In the genomic region with DNA sequence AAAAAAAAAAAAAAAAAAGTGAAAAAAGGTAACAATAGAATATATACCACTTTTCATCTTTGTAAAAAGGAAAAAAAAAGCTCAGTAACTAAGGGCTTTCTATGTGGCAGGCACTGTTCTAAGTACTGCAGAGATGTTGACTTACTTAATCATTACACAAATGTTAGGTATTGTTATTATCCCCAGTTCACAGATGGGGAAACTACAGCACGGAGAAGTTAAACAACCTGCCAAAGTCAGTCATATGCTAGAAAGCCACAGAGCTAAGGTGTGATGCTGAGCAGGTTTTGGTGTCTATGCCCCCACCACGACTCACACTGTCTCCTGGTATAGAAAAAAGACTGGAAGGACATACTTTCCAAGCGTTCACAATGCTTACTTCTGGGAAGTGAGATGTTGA, we compare ENCODE assay signal across 18 cellular contexts. TPM values are rescaled to one million over a fixed set of nuclear protein-coding genes. Genes with fewer than 3 reads are reported as not detected.
DNase-seq lines count a peak whose midpoint lies in the region; ATAC-seq, FAIRE-seq and TF ChIP-seq lines count a peak whose summit lies in the region.
"Had no signal": no experiment of that assay in that cellular context is flagged by ENCODE, and none has a peak within 500 bp of the region (broad histone marks: within the 10 kb centered on the region; RNA-seq: fewer than 3 reads in every experiment).

No MANE protein-coding gene starts in this region.

- H2AK9ac ChIP-seq in IMR-90 (replicated peaks; ENCODE audit: low read depth, low read length, poor library complexity), result no peak overlapping the region

- no peak for TF ChIP-seq EP300 in GM12878 (IDR thresholded peaks at IDR 0.05; ENCODE audit: borderline replicate concordance in 1 of 2, control insufficient read depth in 1 of 2, low read depth in 2 of 2, low read length in 2 of 2)

- DNase-seq in activated CD4-positive, alpha-beta T cell treated with anti-CD3 and anti-CD28 coated beads for 36 hours, result no peak
- no peak for DNase-seq in activated CD4-positive, alpha-beta T cell treated with anti-CD3 and anti-CD28 coated beads, Interleukin-2, amount 10 ng/mL, durations not matched to agents 7 days and 5 days
- DNase-seq in IMR-90, result no peak
- no peak for DNase-seq in GM12878 (ENCODE audit: low read depth, low spot score)
- DNase-seq in trophoblast cell, result no peak
- DNase-seq in T-helper 2 cell, result no peak
- DNase-seq in CD4-positive, alpha-beta memory T cell, result no peak
- DNase-seq: 8988T, DMS 273 treated with DMSO at 0.1 percent for 48 hours, GOT3, MG63, NCI-H1092 treated with DMSO at 0.1 percent for 48 hours, NCI-H1694, NCI-H510A treated with DMSO at 0.1 percent for 48 hours, Peyer's patch, SHP77 treated with DMSO at 0.1 percent for 48 hours had no signal

- no peak overlapping the region for H3K9ac ChIP-seq in IMR-90 (ENCODE audit: low read depth, low read length)
- H3K9ac ChIP-seq in GM12878 (ENCODE audit: control insufficient read depth, insufficient read depth, low read length), result no peak overlapping the region
- no peak overlapping the region for H3K9ac ChIP-seq in trophoblast cell (ENCODE audit: low read length)
- H3K9ac ChIP-seq: BLaER1 had no signal

- H2BK15ac ChIP-seq in IMR-90 (ENCODE audit: low read depth, low read length), result 0 out of 3 replicates have a peak overlapping the region, but pooled peaks have one; percentile 36

- H3K9me3 ChIP-seq in IMR-90 (ENCODE audit: control insufficient read depth, insufficient read depth, low read length) (no peaks in the 10 kb centered on the region), GM12878 (replicated peaks; ENCODE audit: control insufficient read depth, insufficient read depth, low read length) (no peaks in the 10 kb centered on the region; the same call in 2 of the 3 replicates), trophoblast cell (ENCODE audit: insufficient read depth, low read depth, low read length) (no peaks in the 10 kb centered on the region)
- no peaks in the 10 kb centered on the region for H3K9me3 ChIP-seq in CD4-positive, alpha-beta memory T cell (ENCODE audit: control insufficient read depth in 1 of 2, low read length in 2 of 2)
- H3K9me3 ChIP-seq: BLaER1, MG63, Peyer's patch had no signal

- H3K9me1 ChIP-seq in IMR-90 (ENCODE audit: insufficient read depth, low read length), result peaks cover 2% of the 10 kb centered on the region

- H3K36me3 Mint-ChIP-seq in activated CD4-positive, alpha-beta T cell treated with anti-CD3 and anti-CD28 coated beads for 36 hours (ENCODE audit: low read depth), result no peaks in the 10 kb centered on the region
- H3K36me3 Mint-ChIP-seq in activated CD4-positive, alpha-beta T cell treated with anti-CD3 and anti-CD28 coated beads, Interleukin-2, amount 10 ng/mL, durations not matched to agents 7 days and 5 days (ENCODE audit: low read depth), result no peaks in the 10 kb centered on the region
- no peaks in the 10 kb centered on the region for H3K36me3 Mint-ChIP-seq in CD4-positive, alpha-beta memory T cell

- H3K27me3 ChIP-seq in IMR-90 (ENCODE audit: control insufficient read depth, insufficient read depth, low read length), result no peaks in the 10 kb centered on the region
- no peaks in the 10 kb centered on the region for H3K27me3 ChIP-seq in GM12878 (replicated peaks in 1 of 2; ENCODE audit: control insufficient read depth in 2 of 2, insufficient read depth in 2 of 2, low read length in 1 of 2)
- H3K27me3 ChIP-seq in trophoblast cell (ENCODE audit: insufficient read depth, low read length), result no peaks in the 10 kb centered on the region
- H3K27me3 ChIP-seq in CD4-positive, alpha-beta memory T cell (ENCODE audit: insufficient read depth, low read length), result no peaks in the 10 kb centered on the region
- H3K27me3 ChIP-seq: BLaER1, MG63, Peyer's patch had no signal

- no peak overlapping the region for H3K56ac ChIP-seq in IMR-90 (ENCODE audit: extremely low read depth, insufficient read depth, low read length)

- POLR2A ChIA-PET in activated CD4-positive, alpha-beta T cell treated with anti-CD3 and anti-CD28 coated beads for 36 hours (lab: Charles Lee), result interaction anchor here (0.7 kb wide), 1 partner anchor 111 kb away, joined by 5 read pairs; no protein-coding TSS in a partner anchor
- POLR2A ChIA-PET in activated CD4-positive, alpha-beta T cell treated with anti-CD3 and anti-CD28 coated beads, Interleukin-2, amount 10 ng/mL, durations not matched to agents 7 days and 5 days (lab: Charles Lee), result no interaction called here
- POLR2A ChIA-PET in IMR-90 (lab: Charles Lee; ENCODE audit: unreplicated experiment) (no interaction called here), GM12878 (lab: Charles Lee) (interaction anchor here (0.6 kb wide), 6 partner anchors 15 to 231 kb away, joined by 3 to 7 read pairs (median 4); a partner anchor contains a TSS)
- POLR2A ChIA-PET in CD4-positive, alpha-beta memory T cell (lab: Charles Lee; ENCODE audit: partially characterized antibody), result interaction anchor here (0.7 kb wide), 1 partner anchor 177 kb away, joined by 6 read pairs; no protein-coding TSS in a partner anchor

- no peak overlapping the region for H3K4ac ChIP-seq in IMR-90 (ENCODE audit: low read depth, low read length)
- H3K4ac ChIP-seq in trophoblast cell (ENCODE audit: low read depth, low read length), result no peak overlapping the region

- H2AK5ac ChIP-seq in IMR-90 (ENCODE audit: low read depth, low read length) (no peak overlapping the region), trophoblast cell (ENCODE audit: low read length) (no peak overlapping the region)

- no peak overlapping the region for H4K8ac ChIP-seq in IMR-90 (ENCODE audit: low read depth in 2 of 2, low read length in 2 of 2)
- H4K8ac ChIP-seq in trophoblast cell (ENCODE audit: low read depth, low read length), result no peak overlapping the region

- intact Hi-C loops in activated CD4-positive, alpha-beta T cell treated with anti-CD3 and anti-CD28 coated beads for 36 hours (cut with DNase I, micrococcal nuclease), result loop anchor here in 1 of 2 experiments (10.0 kb wide), 1 partner anchor 148 kb away; a partner anchor contains a TSS
- intact Hi-C loops in IMR-90 (cut with micrococcal nuclease), result no loop called here
- intact Hi-C loops in GM12878 (cut with micrococcal nuclease; ENCODE audit: unreplicated experiment), result no loop called here
- intact Hi-C loops in CD4-positive, alpha-beta memory T cell (cut with micrococcal nuclease), result loop anchor here (10.0 kb wide), 1 partner anchor 148 kb away; a partner anchor contains a TSS

- FAIRE-seq in GM12878 (lab: Jason Lieb, UNC), result no peak

- H3K27me3 Mint-ChIP-seq in activated CD4-positive, alpha-beta T cell treated with anti-CD3 and anti-CD28 coated beads for 36 hours, result no peaks in the 10 kb centered on the region
- H3K27me3 Mint-ChIP-seq in activated CD4-positive, alpha-beta T cell treated with anti-CD3 and anti-CD28 coated beads, Interleukin-2, amount 10 ng/mL, durations not matched to agents 7 days and 5 days, result no peaks in the 10 kb centered on the region
- peaks cover 0 to 1% of the 10 kb centered on the region in 2 donors for H3K27me3 Mint-ChIP-seq in CD4-positive, alpha-beta memory T cell

- TF ChIP-seq RAD21 in IMR-90 (IDR thresholded peaks at IDR 0.05; ENCODE audit: low read length) (no peak), GM12878 (IDR thresholded peaks at IDR 0.05; ENCODE audit: insufficient read depth, low read depth, low read length) (no peak)

- BruUV-seq in IMR-90 (replicated peaks; lab: Mats Ljungman, UMichigan) (no TSS peak), GM12878 (replicated peaks; lab: Mats Ljungman, UMichigan) (no TSS peak)

- no peak overlapping the region for H3K27ac ChIP-seq in IMR-90 (ENCODE audit: insufficient read depth, low read length)
- H3K27ac ChIP-seq in GM12878 (ENCODE audit: control insufficient read depth, insufficient read depth), result no peak overlapping the region
- H3K27ac ChIP-seq in trophoblast cell (ENCODE audit: low read depth, low read length), result no peak overlapping the region
- H3K27ac ChIP-seq in CD4-positive, alpha-beta memory T cell (ENCODE audit: low read depth, low read length), result no peak overlapping the region
- H3K27ac ChIP-seq: Peyer's patch had no signal

- no CpG with 5 or more reads among the region's 3 CpGs for WGBS in IMR-90 (ENCODE audit: extremely low coverage in 2 of 2, insufficient read length in 1 of 2), 2 experiments
- 41% methylated on average over 3 of the region's 3 CpGs for WGBS in GM12878 (ENCODE audit: insufficient coverage, insufficient replicate concordance, low lambda C conversion rate, missing lambda C conversion rate)
- no CpG with 5 or more reads among the region's 3 CpGs for WGBS in trophoblast cell (ENCODE audit: extremely low coverage, insufficient coverage, insufficient read length)

- H2BK120ac ChIP-seq in IMR-90 (ENCODE audit: low read depth, low read length) (no peak overlapping the region), trophoblast cell (ENCODE audit: insufficient read depth, low read length, poor library complexity) (no peak overlapping the region)

- TF ChIP-seq CTCF in IMR-90 (conservative IDR thresholded peaks at IDR 0.05; ENCODE audit: low read depth, low read length), result no peak
- no peak for TF ChIP-seq CTCF in GM12878 (IDR thresholded peaks at IDR 0.05 in 2 of 3, conservative IDR thresholded peaks at IDR 0.05 in 1 of 3; ENCODE audit: control insufficient read depth in 2 of 3, extremely low read depth in 1 of 3, insufficient read depth in 1 of 3, low read depth in 3 of 3, low read length in 3 of 3)

- 0 out of 4 replicates have a peak, but pooled peaks cover 0 to under 1% of the 10 kb centered on the region in 2 experiments for H3K79me1 ChIP-seq in IMR-90 (ENCODE audit: low read depth in 1 of 2, low read length in 2 of 2)
- H3K79me1 ChIP-seq in trophoblast cell (ENCODE audit: low read length), result peaks cover 2% of the 10 kb centered on the region

- H2AFZ ChIP-seq in IMR-90 (replicated peaks; ENCODE audit: low read length, poor library complexity) (no peak overlapping the region), GM12878 (ENCODE audit: control insufficient read depth, low read depth, low read length) (no peak overlapping the region), trophoblast cell (ENCODE audit: insufficient read depth, low read length, poor library complexity) (no peak overlapping the region)

- in situ Hi-C loops in IMR-90 (cut with MboI; ENCODE audit: low sequenced_read_pairs), result no loop called here
- in situ Hi-C loops in GM12878 (cut with MboI), result no loop called here

- H3K9me3 Mint-ChIP-seq in activated CD4-positive, alpha-beta T cell treated with anti-CD3 and anti-CD28 coated beads for 36 hours (ENCODE audit: low read depth), result no peaks in the 10 kb centered on the region
- no peaks in the 10 kb centered on the region for H3K9me3 Mint-ChIP-seq in activated CD4-positive, alpha-beta T cell treated with anti-CD3 and anti-CD28 coated beads, Interleukin-2, amount 10 ng/mL, durations not matched to agents 7 days and 5 days
- H3K9me3 Mint-ChIP-seq in CD4-positive, alpha-beta memory T cell, result peaks cover 0 to 2% (median 0%) of the 10 kb centered on the region in 8 donors

- H4K20me1 ChIP-seq in IMR-90 (ENCODE audit: insufficient read depth, low read length), result no peaks in the 10 kb centered on the region
- H4K20me1 ChIP-seq in GM12878 (ENCODE audit: control insufficient read depth, insufficient read depth), result no peaks in the 10 kb centered on the region
- H4K20me1 ChIP-seq: BLaER1 had no signal

- H2BK5ac ChIP-seq in IMR-90 (ENCODE audit: low read depth, low read length, poor library complexity, severe bottlenecking) (no peak overlapping the region), trophoblast cell (ENCODE audit: low read depth, low read length, poor library complexity) (no peak overlapping the region)

- H2BK20ac ChIP-seq in IMR-90 (ENCODE audit: low read depth, low read length), result no peak overlapping the region; the same call in 1 of the 2 replicates

- H3K23ac ChIP-seq in IMR-90 (ENCODE audit: low read depth, low read length), result no peak overlapping the region
- no peak overlapping the region for H3K23ac ChIP-seq in trophoblast cell (ENCODE audit: low read length)

- RAD21 ChIA-PET in GM12878 (lab: Charles Lee; ENCODE audit: unreplicated experiment), result interaction anchor here (0.6 to 0.7 kb wide), 2 partner anchors 42 to 72 kb away, joined by 3 read pairs; no protein-coding TSS in a partner anchor

- no peaks in the 10 kb centered on the region for H3K36me3 ChIP-seq in IMR-90 (ENCODE audit: control insufficient read depth, insufficient read depth, low read length)
- H3K36me3 ChIP-seq in GM12878 (ENCODE audit: control insufficient read depth in 2 of 2, insufficient read depth in 2 of 2, low read length in 1 of 2), result no peaks in the 10 kb centered on the region
- no peaks in the 10 kb centered on the region for H3K36me3 ChIP-seq in trophoblast cell (ENCODE audit: control insufficient read depth in 1 of 2, insufficient read depth in 2 of 2, low read length in 2 of 2)
- H3K36me3 ChIP-seq in CD4-positive, alpha-beta memory T cell (ENCODE audit: insufficient read depth, low read length), result no peaks in the 10 kb centered on the region
- H3K36me3 ChIP-seq: BLaER1, MG63, Peyer's patch had no signal

- dilution Hi-C loops in IMR-90 (cut with HindIII; ENCODE audit: low sequenced_read_pairs, unreplicated experiment), result no loop called here

- SMC1A ChIA-PET in GM12878 (lab: Charles Lee; ENCODE audit: uncharacterized antibody, unreplicated experiment), result interaction anchor here (0.7 to 2.3 kb wide), 5 partner anchors 10 to 88 kb away, joined by 3 to 7 read pairs (median 4); no protein-coding TSS in a partner anchor

- peaks cover 25% of the 10 kb centered on the region for H3K4me1 Mint-ChIP-seq in activated CD4-positive, alpha-beta T cell treated with anti-CD3 and anti-CD28 coated beads for 36 hours
- peaks cover 35% of the 10 kb centered on the region for H3K4me1 Mint-ChIP-seq in activated CD4-positive, alpha-beta T cell treated with anti-CD3 and anti-CD28 coated beads, Interleukin-2, amount 10 ng/mL, durations not matched to agents 7 days and 5 days
- peaks cover 9 to 24% (median 13%) of the 10 kb centered on the region in 4 donors for H3K4me1 Mint-ChIP-seq in CD4-positive, alpha-beta memory T cell

- TF ChIP-seq POLR2A in IMR-90 (IDR thresholded peaks at IDR 0.05; ENCODE audit: low read depth, low read length), result no peak
- TF ChIP-seq POLR2A in GM12878 (IDR thresholded peaks at IDR 0.05; ENCODE audit: low read depth, low read length), result no peak

- H3K4me3 Mint-ChIP-seq in activated CD4-positive, alpha-beta T cell treated with anti-CD3 and anti-CD28 coated beads for 36 hours, result no peak overlapping the region
- no peak overlapping the region for H3K4me3 Mint-ChIP-seq in activated CD4-positive, alpha-beta T cell treated with anti-CD3 and anti-CD28 coated beads, Interleukin-2, amount 10 ng/mL, durations not matched to agents 7 days and 5 days
- H3K4me3 Mint-ChIP-seq in CD4-positive, alpha-beta memory T cell, result no peak overlapping the region

- no peak overlapping the region for H4K5ac ChIP-seq in IMR-90 (ENCODE audit: low read depth, low read length)

- H4K12ac ChIP-seq in trophoblast cell (ENCODE audit: low read depth, low read length), result no peak overlapping the region

- peak overlapping the region; percentile 62 for H2BK12ac ChIP-seq in trophoblast cell (ENCODE audit: low read length)

- CTCF ChIA-PET in activated CD4-positive, alpha-beta T cell treated with anti-CD3 and anti-CD28 coated beads for 36 hours (lab: Charles Lee), result interaction anchor here (0.6 kb wide), 1 partner anchor 76 kb away, joined by 4 read pairs; no protein-coding TSS in a partner anchor
- CTCF ChIA-PET in activated CD4-positive, alpha-beta T cell treated with anti-CD3 and anti-CD28 coated beads, Interleukin-2, amount 10 ng/mL, durations not matched to agents 7 days and 5 days (lab: Charles Lee), result interaction anchor here (0.6 kb wide), 2 partner anchors 43 to 1030 kb away, joined by 3 to 5 read pairs; no protein-coding TSS in a partner anchor
- CTCF ChIA-PET in IMR-90 (lab: Yijun Ruan, JAX), result no interaction called here
- CTCF ChIA-PET in GM12878 (lab: Yijun Ruan, JAX), result interaction anchor here (0.7 to 1.3 kb wide), 5 partner anchors 36 to 171 kb away, joined by 3 to 7 read pairs (median 3); no protein-coding TSS in a partner anchor
- CTCF ChIA-PET in CD4-positive, alpha-beta memory T cell (lab: Charles Lee; ENCODE audit: partially characterized antibody), result interaction anchor here (0.7 to 1.3 kb wide), 3 partner anchors 8 to 181 kb away, joined by 3 to 5 read pairs (median 3); no protein-coding TSS in a partner anchor

- H3K4me2 ChIP-seq in IMR-90 (ENCODE audit: low read depth, low read length) (no peak overlapping the region), GM12878 (ENCODE audit: control insufficient read depth, insufficient read depth) (no peak overlapping the region), trophoblast cell (ENCODE audit: low read length) (no peak overlapping the region)
- H3K4me2 ChIP-seq: BLaER1 had no signal

- H3K18ac ChIP-seq in IMR-90 (ENCODE audit: low read depth, low read length) (no peak overlapping the region), trophoblast cell (ENCODE audit: low read length) (no peak overlapping the region)

- H3K4me1 ChIP-seq in IMR-90 (ENCODE audit: control insufficient read depth, insufficient read depth, low read length), result peaks cover 2% of the 10 kb centered on the region; the same call in 1 of the 2 replicates
- H3K4me1 ChIP-seq in GM12878 (ENCODE audit: control insufficient read depth, insufficient read depth, low read length), result peaks cover 24% of the 10 kb centered on the region
- peaks cover 12 to 19% of the 10 kb centered on the region in 2 experiments for H3K4me1 ChIP-seq in trophoblast cell (ENCODE audit: control insufficient read depth in 1 of 2, insufficient read depth in 2 of 2, low read length in 2 of 2)
- H3K4me1 ChIP-seq in CD4-positive, alpha-beta memory T cell (ENCODE audit: insufficient read depth, low read length), result peaks cover 11% of the 10 kb centered on the region

- H3K27ac Mint-ChIP-seq in activated CD4-positive, alpha-beta T cell treated with anti-CD3 and anti-CD28 coated beads for 36 hours, result no peak overlapping the region
- H3K27ac Mint-ChIP-seq in activated CD4-positive, alpha-beta T cell treated with anti-CD3 and anti-CD28 coated beads, Interleukin-2, amount 10 ng/mL, durations not matched to agents 7 days and 5 days, result no peak overlapping the region
- no peak overlapping the region for H3K27ac Mint-ChIP-seq in CD4-positive, alpha-beta memory T cell

- peak; percentile 42 for ATAC-seq in activated CD4-positive, alpha-beta T cell treated with anti-CD3 and anti-CD28 coated beads for 36 hours
- no peak for ATAC-seq in IMR-90 (ENCODE audit: low read depth)
- peak; percentile 36 for ATAC-seq in GM12878
- ATAC-seq in GM19455 (IDR thresholded peaks at IDR 0.05; ENCODE audit: unreplicated experiment), result no peak

- H3K4me3 ChIP-seq in IMR-90 (ENCODE audit: insufficient read depth, low read depth, low read length), result no peak overlapping the region
- H3K4me3 ChIP-seq in GM12878, result no peak overlapping the region
- no peak overlapping the region for H3K4me3 ChIP-seq in trophoblast cell (ENCODE audit: low read depth, low read length)
- H3K4me3 ChIP-seq in CD4-positive, alpha-beta memory T cell (ENCODE audit: low read length in 2 of 2), result no peak overlapping the region
- H3K4me3 ChIP-seq: BLaER1, MG63, Peyer's patch had no signal

- H3K14ac ChIP-seq in IMR-90 (replicated peaks; ENCODE audit: low read depth, low read length) (no peak overlapping the region), trophoblast cell (ENCODE audit: low read length) (no peak overlapping the region)

- H3K79me2 ChIP-seq in GM12878 (ENCODE audit: control insufficient read depth, insufficient read depth, low read length) (no peaks in the 10 kb centered on the region; the same call in 1 of the 2 replicates), trophoblast cell (ENCODE audit: control insufficient read depth, insufficient read depth, low read length, poor library complexity) (no peaks in the 10 kb centered on the region)

- no peak overlapping the region for H4K91ac ChIP-seq in IMR-90 (ENCODE audit: insufficient read depth, low read depth, low read length)
- H4K91ac ChIP-seq in trophoblast cell (ENCODE audit: low read depth, low read length), result no peak overlapping the region

RNA-seq across cellular contexts. Expression of a gene that starts 6.6 kb away (rescaled TPM):
- total RNA-seq in activated CD4-positive, alpha-beta T cell treated with anti-CD3 and anti-CD28 coated beads for 36 hours, result 100 to 1,000 TPM; 133 to 142 TPM
- total RNA-seq in activated CD4-positive, alpha-beta T cell treated with anti-CD3 and anti-CD28 coated beads, Interleukin-2, amount 10 ng/mL, durations not matched to agents 7 days and 5 days, result 100 to 1,000 TPM; 151 to 186 TPM
- total RNA-seq in IMR-90 (2012; rRNA removed) (76.0 and 106 TPM in 2 replicates), GM12878 (2014; rRNA removed) (106 and 125 TPM in 2 replicates), GM12878 (2014; rRNA removed; fragmentation: Illumina TruSeq; extraction: Trizol) (170 and 171 TPM in 2 replicates), GM12878 (2021) (172 and 178 TPM in 2 replicates)
- polyA plus RNA-seq in IMR-90 (2012; rRNA removed) (40.3 and 50.6 TPM in 2 replicates), GM12878 (2011; rRNA removed) (155 and 222 TPM in 2 replicates), GM12878 (2014; fragmentation: Illumina TruSeq; extraction: Trizol) (205 and 249 TPM in 2 replicates), GM12878 (2014; fragmentation: Nextera tagmentation; extraction: Ambion mirVana) (100 to 1,000 TPM; 135 to 140 TPM), GM12878 (2014; rRNA removed) (105 and 137 TPM in 2 replicates), GM12878 (2016; fragmentation: Nextera tagmentation; extraction: Ambion mirVana) (100 to 1,000 TPM; 179 to 180 TPM)
- polyA plus RNA-seq in IMR-90 (2012; cell fraction: cytosol; rRNA removed), result 18.7 and 20.2 TPM in 2 replicates
- polyA plus RNA-seq in IMR-90 (2012; cell fraction: nucleus; rRNA removed; ENCODE audit: low replicate concordance), result 12.7 and 41.7 TPM in 2 replicates
- total RNA-seq in GM12878 (2013; cell fraction: nucleolus; rRNA removed), result 54.9 and 55.6 TPM in 2 replicates
- 57.8 TPM for polyA plus RNA-seq in GM12878 (2011; ENCODE audit: low read depth)
- polyA plus RNA-seq in GM12878 (2011; cell fraction: cytosol; rRNA removed), result 71.7 and 76.9 TPM in 2 replicates
- polyA plus RNA-seq in GM12878 (2011; cell fraction: nucleus; rRNA removed), result 57.3 and 59.5 TPM in 2 replicates
- 101 and 118 TPM in 2 replicates for polyA plus RNA-seq in GM12878 (2012)
- polyA minus RNA-seq in GM12878 (2011; rRNA and poly(A)+ RNA removed), result 63.1 and 70.4 TPM in 2 replicates
- polyA minus RNA-seq in GM12878 (2011; cell fraction: cytosol; rRNA and poly(A)+ RNA removed), result 44.5 and 59.6 TPM in 2 replicates
- 25.9 and 26.4 TPM in 2 replicates for polyA minus RNA-seq in GM12878 (2011; cell fraction: nucleus; rRNA and poly(A)+ RNA removed)
- 125 and 134 TPM in 2 replicates for polyA plus RNA-seq in trophoblast cell (2013)
- 100 to 1,000 TPM; 156 to 160 TPM for total RNA-seq in CD4-positive, alpha-beta memory T cell
- polyA plus RNA-seq in CD4-positive, alpha-beta memory T cell, result 100 to 1,000 TPM; 127 to 140 TPM

RNA-seq across cellular contexts. Expression of a gene that starts 27.1 kb away (rescaled TPM):
- 100 to 1,000 TPM; 213 to 225 TPM for total RNA-seq in activated CD4-positive, alpha-beta T cell treated with anti-CD3 and anti-CD28 coated beads for 36 hours
- 100 to 1,000 TPM; 217 to 224 TPM for total RNA-seq in activated CD4-positive, alpha-beta T cell treated with anti-CD3 and anti-CD28 coated beads, Interleukin-2, amount 10 ng/mL, durations not matched to agents 7 days and 5 days
- total RNA-seq in IMR-90 (2012; rRNA removed), result 110 and 189 TPM in 2 replicates
- polyA plus RNA-seq in IMR-90 (2012; rRNA removed), result 76.2 and 90.1 TPM in 2 replicates
- polyA plus RNA-seq in IMR-90 (2012; cell fraction: cytosol; rRNA removed), result 75.8 and 86.2 TPM in 2 replicates
- 46.9 and 169 TPM in 2 replicates for polyA plus RNA-seq in IMR-90 (2012; cell fraction: nucleus; rRNA removed; ENCODE audit: low replicate concordance)
- 610 and 652 TPM in 2 replicates for total RNA-seq in GM12878 (2013; cell fraction: nucleolus; rRNA removed)
- total RNA-seq in GM12878 (2014; rRNA removed), result 157 and 186 TPM in 2 replicates
- 258 and 268 TPM in 2 replicates for total RNA-seq in GM12878 (2014; rRNA removed; fragmentation: Illumina TruSeq; extraction: Trizol)
- total RNA-seq in GM12878 (2021), result 160 and 163 TPM in 2 replicates
- polyA plus RNA-seq in GM12878 (2011; ENCODE audit: low read depth), result 94.7 TPM
- 252 and 372 TPM in 2 replicates for polyA plus RNA-seq in GM12878 (2011; rRNA removed)
- 129 and 145 TPM in 2 replicates for polyA plus RNA-seq in GM12878 (2011; cell fraction: cytosol; rRNA removed)
- 312 and 342 TPM in 2 replicates for polyA plus RNA-seq in GM12878 (2011; cell fraction: nucleus; rRNA removed)
- polyA plus RNA-seq in GM12878 (2012), result 121 and 146 TPM in 2 replicates
- 274 and 347 TPM in 2 replicates for polyA plus RNA-seq in GM12878 (2014; fragmentation: Illumina TruSeq; extraction: Trizol)
- polyA plus RNA-seq in GM12878 (2014; fragmentation: Nextera tagmentation; extraction: Ambion mirVana), result 100 to 1,000 TPM; 166 to 187 TPM
- polyA plus RNA-seq in GM12878 (2014; rRNA removed), result 173 and 192 TPM in 2 replicates
- 100 to 1,000 TPM; 262 to 279 TPM for polyA plus RNA-seq in GM12878 (2016; fragmentation: Nextera tagmentation; extraction: Ambion mirVana)
- 174 and 216 TPM in 2 replicates for polyA minus RNA-seq in GM12878 (2011; rRNA and poly(A)+ RNA removed)
- polyA minus RNA-seq in GM12878 (2011; cell fraction: cytosol; rRNA and poly(A)+ RNA removed), result 51.9 and 76.9 TPM in 2 replicates
- 266 and 346 TPM in 2 replicates for polyA minus RNA-seq in GM12878 (2011; cell fraction: nucleus; rRNA and poly(A)+ RNA removed)
- polyA plus RNA-seq in trophoblast cell (2013), result 65.1 and 66.3 TPM in 2 replicates
- 100 to 1,000 TPM; 163 to 169 TPM for total RNA-seq in CD4-positive, alpha-beta memory T cell
- polyA plus RNA-seq in CD4-positive, alpha-beta memory T cell, result 100 to 1,000 TPM; 109 to 111 TPM

RNA-seq across cellular contexts. Expression of a gene that starts 39.9 kb away (rescaled TPM):
- not detected for total RNA-seq in activated CD4-positive, alpha-beta T cell treated with anti-CD3 and anti-CD28 coated beads for 36 hours
- under 1 TPM; 0.04 to 0.07 TPM for total RNA-seq in activated CD4-positive, alpha-beta T cell treated with anti-CD3 and anti-CD28 coated beads, Interleukin-2, amount 10 ng/mL, durations not matched to agents 7 days and 5 days
- not detected in 2 replicates for total RNA-seq in IMR-90 (2012; rRNA removed)
- polyA plus RNA-seq in IMR-90 (2012; rRNA removed), result not detected in 2 replicates
- not detected in 2 replicates for polyA plus RNA-seq in IMR-90 (2012; cell fraction: cytosol; rRNA removed)
- not detected in 2 replicates for polyA plus RNA-seq in IMR-90 (2012; cell fraction: nucleus; rRNA removed; ENCODE audit: low replicate concordance)
- total RNA-seq in GM12878 (2013; cell fraction: nucleolus; rRNA removed), result 18.1 and 19.7 TPM in 2 replicates
- 19.2 and 19.8 TPM in 2 replicates for total RNA-seq in GM12878 (2014; rRNA removed)
- total RNA-seq in GM12878 (2014; rRNA removed; fragmentation: Illumina TruSeq; extraction: Trizol), result 18.9 and 19.5 TPM in 2 replicates
- total RNA-seq in GM12878 (2021), result 13.6 and 15.1 TPM in 2 replicates
- 3.5 TPM for polyA plus RNA-seq in GM12878 (2011; ENCODE audit: low read depth)
- polyA plus RNA-seq in GM12878 (2011; rRNA removed), result 0.40 and 0.46 TPM in 2 replicates
- polyA plus RNA-seq in GM12878 (2011; cell fraction: cytosol; rRNA removed), result 0.45 and 0.52 TPM in 2 replicates
- 0.38 and 0.54 TPM in 2 replicates for polyA plus RNA-seq in GM12878 (2011; cell fraction: nucleus; rRNA removed)
- polyA plus RNA-seq in GM12878 (2012), result 5.1 and 6.4 TPM in 2 replicates
- 12.8 and 13.5 TPM in 2 replicates for polyA plus RNA-seq in GM12878 (2014; fragmentation: Illumina TruSeq; extraction: Trizol)
- 10 to 100 TPM in 1 of 2 experiments, 1 to 10 TPM in 1; 9.8 to 12.3 TPM for polyA plus RNA-seq in GM12878 (2014; fragmentation: Nextera tagmentation; extraction: Ambion mirVana)
- polyA plus RNA-seq in GM12878 (2014; rRNA removed), result 10.3 and 11.2 TPM in 2 replicates
- polyA plus RNA-seq in GM12878 (2016; fragmentation: Nextera tagmentation; extraction: Ambion mirVana), result 10 to 100 TPM; 11.9 to 12.2 TPM
- polyA minus RNA-seq in GM12878 (2011; rRNA and poly(A)+ RNA removed), result 0.59 and 1.1 TPM in 2 replicates
- 0.21 TPM in 1 of 2 replicates, not detected in the other for polyA minus RNA-seq in GM12878 (2011; cell fraction: cytosol; rRNA and poly(A)+ RNA removed)
- polyA minus RNA-seq in GM12878 (2011; cell fraction: nucleus; rRNA and poly(A)+ RNA removed), result 0.24 and 0.38 TPM in 2 replicates
- 0.01 TPM in 2 replicates for polyA plus RNA-seq in trophoblast cell (2013)
- total RNA-seq in CD4-positive, alpha-beta memory T cell, result not detected
- under 1 TPM in 1 of 2 donors, not detected in 1; 0.36 TPM for polyA plus RNA-seq in CD4-positive, alpha-beta memory T cell

Comparison
In these comparisons a context has a peak if more than half of its experiments do, and no peak if none do; other contexts are left out.
1. POLR2A ChIA-PET loops: an anchor here in activated CD4-positive, alpha-beta T cell treated with anti-CD3 and anti-CD28 coated beads for 36 hours (0.7 kb wide), GM12878 (0.6 kb wide) and CD4-positive, alpha-beta memory T cell (0.7 kb wide); none called in activated CD4-positive, alpha-beta T cell treated with anti-CD3 and anti-CD28 coated beads, Interleukin-2, amount 10 ng/mL, durations not matched to agents 7 days and 5 days and IMR-90.
2. ATAC-seq: peak in activated CD4-positive, alpha-beta T cell treated with anti-CD3 and anti-CD28 coated beads for 36 hours (single experiment) and GM12878 (single experiment); none in IMR-90 (single experiment) and GM19455 (single experiment).
3. RNA of a gene that starts 39.9 kb away (total RNA-seq): 13.6 to 19.8 TPM in GM12878; 0.04 to 0.07 TPM in activated CD4-positive, alpha-beta T cell treated with anti-CD3 and anti-CD28 coated beads, Interleukin-2, amount 10 ng/mL, durations not matched to agents 7 days and 5 days, not detected in CD4-positive, alpha-beta memory T cell, not detected in activated CD4-positive, alpha-beta T cell treated with anti-CD3 and anti-CD28 coated beads for 36 hours and not detected in IMR-90; every median in the first group is over 10 times any median in the second.